9 cellular contexts compared by ENCODE assay signal in genomic region chr16:2518823-2519710, GRCh38. TPM values are rescaled to one million over a fixed set of nuclear protein-coding genes. Genes with fewer than 3 reads are reported as not detected.
DNase-seq lines count a peak whose midpoint lies in the region; ATAC-seq and TF ChIP-seq lines count a peak whose summit lies in the region.
"Had no signal": no experiment of that assay in that cellular context is flagged by ENCODE, and none has a peak within 500 bp of the region (broad histone marks: within the 10 kb centered on the region; RNA-seq: fewer than 3 reads in every experiment).

No MANE protein-coding gene starts in this region.

- H3K27me3 ChIP-seq in adrenal gland (no peaks in the 10 kb centered on the region), right lobe of liver (no peaks in the 10 kb centered on the region)

- H3K4me3 ChIP-seq in HFF-Myc (replicated peaks; ENCODE audit: low read depth, low read length) (0 out of 2 replicates have a peak overlapping the region, but pooled peaks have one; percentile 11), adrenal gland (peak overlapping the region in 1 of 4 donors; percentile 89), right lobe of liver (no peak overlapping the region)

- no peaks in the 10 kb centered on the region for H3K9me3 Mint-ChIP-seq in stimulated activated naive CD8-positive, alpha-beta T cell treated with anti-CD3 and anti-CD28 coated beads, Interleukin-15, amount 100 ng/mL, for 72 hours

- no peak for DNase-seq in HFF-Myc (ENCODE audit: extremely low read depth, low read depth)
- DNase-seq in adrenal gland = peak in 2 of 7 donors; percentile 49 to 56
- peak; percentile 47 to 64 (median 61) for DNase-seq in right lobe of liver
- DNase-seq in stimulated activated naive CD8-positive, alpha-beta T cell treated with anti-CD3 and anti-CD28 coated beads, Interleukin-15, amount 100 ng/mL, for 72 hours = no peak
- DNase-seq in NCI-H2196 treated with DMSO at 0.1 percent for 48 hours (lab: John Stamatoyannopoulos, UW; ENCODE audit: unreplicated experiment) = no peak
- DNase-seq in stimulated activated CD4-positive, alpha-beta T cell treated with anti-CD3 and anti-CD28 coated beads, Interleukin-4, amount 100 ng/mL, for 4 hours = no peak
- no peak for DNase-seq in SIG-M5 (lab: John Stamatoyannopoulos, UW)
- no peak for DNase-seq in dedifferentiated amniotic fluid mesenchymal stem cell (ENCODE audit: extremely low spot score)
- DNase-seq: NCI-H226 had no signal

- no peak for TF ChIP-seq POLR2A in adrenal gland (IDR thresholded peaks at IDR 0.05)
- no peak for TF ChIP-seq POLR2A in right lobe of liver (IDR thresholded peaks at IDR 0.05)

- intact Hi-C loops in adrenal gland (cut with DNase I) (no loop called here), right lobe of liver (cut with DNase I) (no loop called here)

- peaks cover 77% of the 10 kb centered on the region for H3K4me1 Mint-ChIP-seq in stimulated activated naive CD8-positive, alpha-beta T cell treated with anti-CD3 and anti-CD28 coated beads, Interleukin-15, amount 100 ng/mL, for 72 hours

- H3K9me3 ChIP-seq in adrenal gland (replicated peaks in 1 of 3) (no peaks in the 10 kb centered on the region), right lobe of liver (no peaks in the 10 kb centered on the region)

- ATAC-seq in right lobe of liver = peak in 1 of 4 donors; percentile 2
- ATAC-seq in stimulated activated naive CD8-positive, alpha-beta T cell treated with anti-CD3 and anti-CD28 coated beads, Interleukin-15, amount 100 ng/mL, for 72 hours = no peak

- H3K27me3 Mint-ChIP-seq in stimulated activated naive CD8-positive, alpha-beta T cell treated with anti-CD3 and anti-CD28 coated beads, Interleukin-15, amount 100 ng/mL, for 72 hours = no peaks in the 10 kb centered on the region

- H3K4me3 Mint-ChIP-seq in stimulated activated naive CD8-positive, alpha-beta T cell treated with anti-CD3 and anti-CD28 coated beads, Interleukin-15, amount 100 ng/mL, for 72 hours = peak overlapping the region; percentile 80 to 82

- TF ChIP-seq CTCF in HFF-Myc (IDR thresholded peaks at IDR 0.05; ENCODE audit: low read depth, low read length, missing control alignments) (no peak), adrenal gland (IDR thresholded peaks at IDR 0.05) (no peak), right lobe of liver (IDR thresholded peaks at IDR 0.05) (no peak)

- H3K36me3 ChIP-seq in adrenal gland (replicated peaks in 1 of 2) = peaks cover 0 to 18% of the 10 kb centered on the region in 2 donors
- peaks cover 0 to 8% (median 0%) of the 10 kb centered on the region in 4 donors for H3K36me3 ChIP-seq in right lobe of liver

- peak overlapping the region; percentile 25 to 99 (median 97) for H3K27ac ChIP-seq in adrenal gland
- peak overlapping the region in 2 of 3 donors; percentile 54 to 80 for H3K27ac ChIP-seq in right lobe of liver

- WGBS in adrenal gland, 4 donors = 78 to 83% (median 82%) methylated on average over 25 to 39 of the region's 39 CpGs
- 64% methylated on average over 10 of the region's 39 CpGs for WGBS in right lobe of liver (ENCODE audit: insufficient coverage, low coverage, low lambda C conversion rate, missing lambda C conversion rate)

- H3K4me1 ChIP-seq in adrenal gland (replicated peaks in 1 of 2) (peaks cover 49 to 61% of the 10 kb centered on the region in 2 donors), right lobe of liver (peaks cover 0 to 66% (median 37%) of the 10 kb centered on the region in 4 donors)

- H3K27ac Mint-ChIP-seq in stimulated activated naive CD8-positive, alpha-beta T cell treated with anti-CD3 and anti-CD28 coated beads, Interleukin-15, amount 100 ng/mL, for 72 hours = peak overlapping the region; percentile 79 to 89

RNA-seq across cellular contexts. Expression of gene AMDHD2, which starts 1.1 kb away (rescaled TPM):
- total RNA-seq in adrenal gland = 100 to 1,000 TPM in 1 of 8 donors, 10 to 100 TPM in 7; 21.9 to 131 (median 68.7) TPM
- polyA plus RNA-seq in adrenal gland = 100 to 1,000 TPM in 1 of 3 donors, 10 to 100 TPM in 1, 1 to 10 TPM in 1; 3.1 to 131 (median 54.6) TPM
- 10 to 100 TPM; 12.3 to 24.9 (median 21.4) TPM for total RNA-seq in right lobe of liver

RNA-seq across cellular contexts. Expression of gene ATP6V0C, which starts 5.3 kb away (rescaled TPM):
- total RNA-seq in adrenal gland (100 to 1,000 TPM in 4 of 8 donors, 10 to 100 TPM in 4; 46.9 to 318 (median 169) TPM), right lobe of liver (100 to 1,000 TPM in 1 of 6 experiments, 10 to 100 TPM in 5; 71.5 to 100 (median 79.4) TPM)
- 100 to 1,000 TPM in 2 of 3 donors, 10 to 100 TPM in 1; 64.4 to 236 (median 172) TPM for polyA plus RNA-seq in adrenal gland

RNA-seq across cellular contexts. Expression of gene CEMP1, which starts 12.1 kb away (rescaled TPM):
- total RNA-seq in adrenal gland (not detected), right lobe of liver (under 1 TPM in 2 of 6 experiments, not detected in 4; 0.22 to 0.29 TPM)
- polyA plus RNA-seq in adrenal gland = 1 to 10 TPM in 2 of 3 donors, not detected in 1; 1.3 to 1.4 TPM

RNA-seq across cellular contexts. Expression of gene PDPK1, which starts 18.8 kb away (rescaled TPM):
- total RNA-seq in adrenal gland (10 to 100 TPM; 39.2 to 68.0 (median 45.4) TPM), right lobe of liver (10 to 100 TPM; 20.7 to 28.3 (median 24.5) TPM)
- polyA plus RNA-seq in adrenal gland = 10 to 100 TPM; 28.9 to 69.7 (median 31.0) TPM

RNA-seq across cellular contexts. Expression of gene TBC1D24, which starts 44.1 kb away (rescaled TPM):
- total RNA-seq in adrenal gland = 10 to 100 TPM; 12.7 to 18.5 (median 14.7) TPM
- 10 to 100 TPM in 1 of 3 donors, 1 to 10 TPM in 2; 3.9 to 13.8 (median 4.7) TPM for polyA plus RNA-seq in adrenal gland
- total RNA-seq in right lobe of liver = 10 to 100 TPM; 14.9 to 22.7 (median 17.5) TPM

Comparison
In these comparisons a context has a peak if more than half of its experiments do, and no peak if none do; other contexts are left out.
1. DNase-seq: peak in right lobe of liver (3 of 3); none in HFF-Myc (single experiment), stimulated activated naive CD8-positive, alpha-beta T cell treated with anti-CD3 and anti-CD28 coated beads, Interleukin-15, amount 100 ng/mL, for 72 hours (0 of 2), NCI-H2196 treated with DMSO at 0.1 percent for 48 hours (single experiment), stimulated activated CD4-positive, alpha-beta T cell treated with anti-CD3 and anti-CD28 coated beads, Interleukin-4, amount 100 ng/mL, for 4 hours (0 of 2), SIG-M5 (single experiment) and dedifferentiated amniotic fluid mesenchymal stem cell (single experiment).